In the genomic region with DNA sequence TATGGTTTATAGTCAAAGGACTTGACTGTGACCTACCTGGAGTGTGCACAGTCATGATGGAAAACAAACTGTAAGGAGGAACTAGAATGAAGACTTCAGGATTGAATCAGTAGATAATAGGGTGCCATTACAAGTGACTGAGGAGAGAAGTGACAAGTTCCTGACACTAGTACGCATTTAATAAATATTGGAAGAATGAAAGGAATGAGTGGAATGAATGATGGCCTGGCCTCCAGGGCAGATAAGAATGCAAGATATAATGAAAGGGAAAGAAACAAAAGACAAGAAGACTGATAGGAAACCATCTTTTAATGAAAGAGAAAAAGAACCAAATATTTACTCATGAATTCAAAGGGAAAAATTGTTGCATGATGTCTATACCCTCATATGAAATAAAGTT, we compare ENCODE assay signal across 27 cellular contexts. TPM values are rescaled to one million over a fixed set of nuclear protein-coding genes. Genes with fewer than 3 reads are reported as not detected.
A peak's percentile ranks its signal among the peaks of the same experiment; 100 is the strongest.
DNase-seq lines count a peak whose midpoint lies in the region; ATAC-seq, FAIRE-seq and TF ChIP-seq lines count a peak whose summit lies in the region.
"Had no signal": no experiment of that assay in that cellular context is flagged by ENCODE, and none has a peak within 500 bp of the region (broad histone marks: within the 10 kb centered on the region; RNA-seq: fewer than 3 reads in every experiment).

No MANE protein-coding gene starts in this region.

- H3K4me3 ChIP-seq in A549, result no peak overlapping the region
- H3K4me3 ChIP-seq in GM23248, result 0 out of 2 replicates have a peak overlapping the region, but pooled peaks have one; percentile 1
- H3K4me3 ChIP-seq in SJSA1, result no peak overlapping the region
- no peak overlapping the region for H3K4me3 ChIP-seq in mesendoderm (ENCODE audit: low read length)
- no peak overlapping the region for H3K4me3 ChIP-seq in pancreas
- H3K4me3 ChIP-seq in lower lobe of right lung, result no peak overlapping the region

- peak overlapping the region; percentile 25; the same call in 1 of the 2 replicates for H2AFZ ChIP-seq in GM23248

- no peak for ATAC-seq in A549
- ATAC-seq in GM18519 (IDR thresholded peaks at IDR 0.05; ENCODE audit: low FRiP score, unreplicated experiment), result no peak
- ATAC-seq in pancreas, result no peak
- ATAC-seq in lower lobe of right lung, result no peak
- ATAC-seq: Panc1 had no signal

- H3K36me3 ChIP-seq in GM23248 (ENCODE audit: low read depth), result no peaks in the 10 kb centered on the region
- no peaks in the 10 kb centered on the region for H3K36me3 ChIP-seq in SJSA1
- H3K36me3 ChIP-seq in mesendoderm (ENCODE audit: control insufficient read depth, insufficient read depth, low read length), result no peaks in the 10 kb centered on the region
- no peaks in the 10 kb centered on the region for H3K36me3 ChIP-seq in pancreas
- no peaks in the 10 kb centered on the region for H3K36me3 ChIP-seq in lower lobe of right lung

- no peak overlapping the region for H2BK15ac ChIP-seq in mesendoderm (replicated peaks; ENCODE audit: low read depth)

- no peak overlapping the region for H2BK5ac ChIP-seq in mesendoderm (ENCODE audit: low read length)

- TF ChIP-seq CTCF in A549 (IDR thresholded peaks at IDR 0.05), result no peak
- no peak for TF ChIP-seq CTCF in pancreas (IDR thresholded peaks at IDR 0.05)
- TF ChIP-seq CTCF in lower lobe of right lung (IDR thresholded peaks at IDR 0.05), result no peak

- TF ChIP-seq POLR2A in A549 (IDR thresholded peaks at IDR 0.05; ENCODE audit: low read length), result no peak

- H4K8ac ChIP-seq in mesendoderm (ENCODE audit: low read depth, low read length), result no peak overlapping the region

- H3K27me3 ChIP-seq in GM23248 (replicated peaks; ENCODE audit: insufficient read depth) (no peaks in the 10 kb centered on the region), SJSA1 (replicated peaks) (no peaks in the 10 kb centered on the region), mesendoderm (ENCODE audit: insufficient read depth, low read length, poor library complexity) (peaks cover 2% of the 10 kb centered on the region), pancreas (no peaks in the 10 kb centered on the region), lower lobe of right lung (ENCODE audit: low read depth) (no peaks in the 10 kb centered on the region)

- no peak for TF ChIP-seq RAD21 in A549 (conservative IDR thresholded peaks at IDR 0.05 in 1 of 2, IDR thresholded peaks at IDR 0.05 in 1 of 2)

- no peak overlapping the region for H3K18ac ChIP-seq in mesendoderm (ENCODE audit: low read length)

- DNase-seq in A549 (ENCODE audit: low read depth in 1 of 2, low spot score in 1 of 2) (no peak), GM23248 (no peak), SJSA1 (ENCODE audit: low read depth in 1 of 2, low spot score in 2 of 2) (peak in 1 of 2 experiments; percentile 80), mesendoderm (peak; percentile 91), pancreas (no peak), lower lobe of right lung (no peak), NCI-H1417 (lab: John Stamatoyannopoulos, UW) (no peak)
- DNase-seq: DMS79 treated with DMSO at 0.1 percent for 48 hours; H9; KG1; NCI-H1105; NCI-H1694; NCI-H2081; NCI-H2171; NCI-H345; NCI-H524; NCI-H774; NK-92 treated with Interleukin-12 subunit alpha and Interleukin-12 subunit beta, amount 100 ng/mL, for 24 hours; SIG-M5 had no signal

- no peak overlapping the region for H2BK120ac ChIP-seq in mesendoderm (ENCODE audit: low read depth, low read length)

- no peaks in the 10 kb centered on the region for H3K9me2 ChIP-seq in GM23248 (ENCODE audit: insufficient read depth)

- no peaks in the 10 kb centered on the region for H4K20me1 ChIP-seq in GM23248 (ENCODE audit: insufficient read depth)

- H3K56ac ChIP-seq in mesendoderm (ENCODE audit: low read length), result no peak overlapping the region

- intact Hi-C loops in pancreas (cut with DNase I) (no loop called here), lower lobe of right lung (cut with DNase I) (no loop called here)

- H2AK5ac ChIP-seq in mesendoderm (ENCODE audit: low read length), result no peak overlapping the region

- 33% methylated on average over 1 of the region's 1 CpG for WGBS in A549 (ENCODE audit: missing lambda C conversion rate)
- WGBS in GM23248 (ENCODE audit: low coverage in 1 of 2, low lambda C conversion rate in 2 of 2, missing lambda C conversion rate in 2 of 2), 2 experiments, result 30 to 50% methylated on average over 1 of the region's 1 CpG
- no CpG with 5 or more reads among the region's 1 CpG for WGBS in mesendoderm (ENCODE audit: extremely low coverage, insufficient coverage, low lambda C conversion rate)
- 44 to 63% methylated on average over 1 of the region's 1 CpG for WGBS in pancreas, 2 donors

- H3K4me1 ChIP-seq in A549 (peaks cover 3% of the 10 kb centered on the region; the same call in 1 of the 3 replicates), GM23248 (ENCODE audit: insufficient read depth) (peaks cover 10% of the 10 kb centered on the region), SJSA1 (replicated peaks) (peaks cover 28% of the 10 kb centered on the region), mesendoderm (ENCODE audit: control insufficient read depth, low read depth, low read length) (no peaks in the 10 kb centered on the region), pancreas (no peaks in the 10 kb centered on the region), lower lobe of right lung (no peaks in the 10 kb centered on the region)

- no peak overlapping the region for H3K27ac ChIP-seq in A549
- peak overlapping the region; percentile 19; the same call in 1 of the 2 replicates for H3K27ac ChIP-seq in GM23248
- H3K27ac ChIP-seq in SJSA1, result peak overlapping the region; percentile 93
- H3K27ac ChIP-seq in mesendoderm (ENCODE audit: low read depth, low read length), result no peak overlapping the region
- no peak overlapping the region for H3K27ac ChIP-seq in pancreas
- no peak overlapping the region for H3K27ac ChIP-seq in lower lobe of right lung
- H3K27ac ChIP-seq: HL-60 had no signal

- no peak for TF ChIP-seq EP300 in A549 (IDR thresholded peaks at IDR 0.05)

- no peak overlapping the region for H3K23ac ChIP-seq in mesendoderm (ENCODE audit: low read length)

- CTCF ChIA-PET in A549 (lab: Yijun Ruan, JAX), result no interaction called here

- in situ Hi-C loops in GM23248 (cut with MboI), result no loop called here

- no peaks in the 10 kb centered on the region for H3K79me1 ChIP-seq in mesendoderm (ENCODE audit: low read length)

- H3K9me3 ChIP-seq in A549 (no peaks in the 10 kb centered on the region), GM23248 (ENCODE audit: low read depth) (no peaks in the 10 kb centered on the region), SJSA1 (replicated peaks) (no peaks in the 10 kb centered on the region), pancreas (no peaks in the 10 kb centered on the region), lower lobe of right lung (no peaks in the 10 kb centered on the region)

- POLR2A ChIA-PET in A549 (lab: Yijun Ruan, JAX), result no interaction called here

- no peak overlapping the region for H3K4ac ChIP-seq in mesendoderm (ENCODE audit: low read depth, low read length)

- H3K79me2 ChIP-seq in GM23248 (ENCODE audit: insufficient read depth), result no peaks in the 10 kb centered on the region
- H3K79me2 ChIP-seq in mesendoderm (ENCODE audit: control insufficient read depth, insufficient read depth, low read length), result no peaks in the 10 kb centered on the region

- no peak overlapping the region for H3K9ac ChIP-seq in GM23248
- H3K9ac ChIP-seq in mesendoderm (ENCODE audit: low read length), result no peak overlapping the region

- H3K4me2 ChIP-seq in A549, result no peak overlapping the region
- H3K4me2 ChIP-seq in GM23248 (ENCODE audit: unreplicated experiment), result peak overlapping the region; percentile 6
- H3K4me2 ChIP-seq in mesendoderm (ENCODE audit: low read length), result no peak overlapping the region

- H4K5ac ChIP-seq in mesendoderm (ENCODE audit: low read length), result no peak overlapping the region

- FAIRE-seq in A549 (lab: Jason Lieb, UNC), result no peak
- no peak for FAIRE-seq in pancreas (lab: Jason Lieb, UNC)
- FAIRE-seq: A204.1, G401.6, GM12892, GM18507, GM19239 had no signal

- peaks cover 9% of the 10 kb centered on the region; the same call in 1 of the 2 replicates for H3F3A ChIP-seq in GM23248 (ENCODE audit: insufficient read depth)

TF ChIP-seq in A549, 52 proteins besides CTCF, POLR2A, EP300 and RAD21:
- 0 out of 2 replicates have a peak, but pooled peaks have one; percentile 34 for TF ChIP-seq GATA3 (IDR thresholded peaks at IDR 0.05; ENCODE audit: borderline replicate concordance)
- no peak for TF ChIP-seq MAZ (IDR thresholded peaks at IDR 0.05; ENCODE audit: borderline replicate concordance, low read depth, low read length)

RNA-seq across cellular contexts. Expression of a gene that starts 44.7 kb away (rescaled TPM):
- polyA plus RNA-seq in A549 (2011; rRNA removed) (64.5 and 73.5 TPM in 2 replicates), A549 (2017; fragmentation: RNase III; extraction: RNeasy Plus Mini Kit Qiagen cat#74134 plus additional on column Dnase treatment) (23.4 to 26.3 TPM (median 23.8 TPM) in 3 replicates), GM23248 (2016; fragmentation: Nextera tagmentation; extraction: Ambion mirVana) (39.7 and 42.2 TPM in 2 replicates), pancreas (1 to 10 TPM; 2.2 to 6.2 TPM)
- polyA plus RNA-seq in A549 (2012; cell fraction: cytosol; rRNA removed), result 8.3 and 11.0 TPM in 2 replicates
- 5.1 and 5.8 TPM in 2 replicates for polyA plus RNA-seq in A549 (2012; cell fraction: nucleus; rRNA removed)
- polyA minus RNA-seq in A549 (2011; rRNA and poly(A)+ RNA removed), result 40.9 and 58.4 TPM in 2 replicates
- 54.3 and 62.0 TPM in 2 replicates for total RNA-seq in GM23248 (2014; rRNA removed; shearing (Covaris generic))
- 117 and 143 TPM in 2 replicates for total RNA-seq in SJSA1 (2014; rRNA removed; shearing (Covaris generic))
- polyA plus RNA-seq in mesendoderm (2013, experiment 1 of 2), result 17.5 TPM
- 18.0 TPM for polyA plus RNA-seq in mesendoderm (2013, experiment 2 of 2)
- total RNA-seq in pancreas (10 to 100 TPM in 1 of 6 donors, 1 to 10 TPM in 5; 4.4 to 10.4 (median 8.0) TPM), lower lobe of right lung (17.7 TPM)

Comparison
In these comparisons a context has a peak if more than half of its experiments do, and no peak if none do; other contexts are left out.
1. H3K27ac ChIP-seq: peak in GM23248 (single experiment) and SJSA1 (single experiment); none in A549 (0 of 2), mesendoderm (single experiment), pancreas (0 of 4) and lower lobe of right lung (single experiment).